ENCODE assay signal across 19 cellular contexts in genomic region chr1:204196068-204196795, GRCh38. TPM values are rescaled to one million over a fixed set of nuclear protein-coding genes. Genes with fewer than 3 reads are reported as not detected.
A peak's percentile ranks its signal among the peaks of the same experiment; 100 is the strongest.
DNase-seq lines count a peak whose midpoint lies in the region; ATAC-seq and TF ChIP-seq lines count a peak whose summit lies in the region.
"Had no signal": no experiment of that assay in that cellular context is flagged by ENCODE, and none has a peak within 500 bp of the region (broad histone marks: within the 10 kb centered on the region; RNA-seq: fewer than 3 reads in every experiment).

KISS1 (minus strand) TSS chr1:204196491; CDS start chr1:204192876, 3,615 bp downstream.

- H3K27me3 ChIP-seq in H9 (ENCODE audit: insufficient read depth, low read length), result no peaks in the 10 kb centered on the region
- H3K27me3 ChIP-seq in WERI-Rb-1 (ENCODE audit: insufficient read depth, low read depth, severe bottlenecking), result no peaks in the 10 kb centered on the region

- intact Hi-C loops in sciatic nerve (cut with DNase I), result no loop called here
- intact Hi-C loops in OCI-LY7 (cut with micrococcal nuclease; ENCODE audit: unreplicated experiment), result no loop called here

- no peak within 1 kb of the TSS for H3K9ac ChIP-seq in H9 (ENCODE audit: extremely low read depth, insufficient read length, low read length)

- no peak within 1 kb of the TSS for H2BK5ac ChIP-seq in H9 (ENCODE audit: insufficient read length, low read length)

- H3K4ac ChIP-seq in H9 (ENCODE audit: low read depth, low read length), result no peak within 1 kb of the TSS

- H3K4me3 ChIP-seq in WERI-Rb-1 (ENCODE audit: low read depth, low read length) (no peak within 1 kb of the TSS), OCI-LY7 (ENCODE audit: low read depth, low read length, poor library complexity, severe bottlenecking) (no peak within 1 kb of the TSS)
- H3K4me3 ChIP-seq: left lung, SK-N-MC had no signal

- no peak within 1 kb of the TSS for H4K91ac ChIP-seq in H9 (ENCODE audit: insufficient read length, low read depth, low read length)

- no peak within 1 kb of the TSS for H3K18ac ChIP-seq in H9 (ENCODE audit: insufficient read length, low read depth, low read length)

- no TSS peak for BruUV-seq in OCI-LY7 (replicated peaks; lab: Mats Ljungman, UMichigan)

- H2BK20ac ChIP-seq in H9 (ENCODE audit: low read depth, low read length, poor library complexity, severe bottlenecking), result no peak within 1 kb of the TSS

- H3K9me3 Mint-ChIP-seq in H9, result peaks cover 0 to 5% of the 10 kb centered on the region in 2 experiments; a peak in 1 of 5 replicates
- H3K9me3 Mint-ChIP-seq: activated naive CD8-positive, alpha-beta T cell treated with anti-CD3 and anti-CD28 coated beads, Interleukin-2, amount 50 U/mL, for 24 hours had no signal

- peaks cover 4 to 13% of the 10 kb centered on the region in 2 experiments; a peak in 3 of 4 replicates for H3K4me1 Mint-ChIP-seq in H9

- no peak within 1 kb of the TSS for H4K5ac ChIP-seq in H9 (ENCODE audit: insufficient read length, low read depth, low read length)

- H3K79me2 ChIP-seq in H9 (ENCODE audit: insufficient read depth, low read length) (no peaks in the 10 kb centered on the region), OCI-LY7 (ENCODE audit: insufficient read depth, low read depth, low read length) (no peaks in the 10 kb centered on the region)

- DNase-seq in H9 (no peak), WERI-Rb-1 (peak; percentile 79), left lobe of liver (ENCODE audit: low spot score) (no peak), sciatic nerve (ENCODE audit: low spot score) (peak; percentile 47), OCI-LY7 (ENCODE audit: low spot score) (no peak)
- DNase-seq in stimulated activated CD4-positive, alpha-beta T cell treated with anti-CD3 and anti-CD28 coated beads, Interleukin-2, amount 100 ng/mL, for 48 hours, result no peak
- DNase-seq: activated CD4-positive, alpha-beta T cell treated with anti-CD3 and anti-CD28 coated beads for 1 hour; activated naive CD8-positive, alpha-beta T cell treated with anti-CD3 and anti-CD28 coated beads, Interleukin-2, amount 50 U/mL, for 24 hours; Caco-2; left lung; NCI-H1436; NCI-H2171 treated with DMSO at 0.1 percent for 48 hours; NCI-H748 treated with DMSO at 0.1 percent for 48 hours; stimulated activated CD4-positive, alpha-beta T cell treated with anti-CD3 and anti-CD28 coated beads, Interleukin-15, amount 100 ng/mL, for 24 hours had no signal

- ATAC-seq in left lobe of liver (peak; percentile 54), sciatic nerve (no peak), GM21737 (IDR thresholded peaks at IDR 0.05; ENCODE audit: unreplicated experiment) (no peak)
- ATAC-seq: activated naive CD8-positive, alpha-beta T cell treated with anti-CD3 and anti-CD28 coated beads, Interleukin-2, amount 50 U/mL, for 24 hours; left lung had no signal

- POLR2A ChIA-PET in OCI-LY7 (lab: Charles Lee), result no interaction called here

- no peak within 1 kb of the TSS; the same call in 1 of the 2 replicates for H3K14ac ChIP-seq in H9 (ENCODE audit: insufficient read depth, low read length)

- H3K36me3 Mint-ChIP-seq in H9 (ENCODE audit: insufficient read depth in 1 of 3, low read depth in 3 of 3), result no peaks in the 10 kb centered on the region; a peak in 2 of 7 replicates

- peaks cover 36% of the 10 kb centered on the region for H3K27me3 Mint-ChIP-seq in H9 (ENCODE audit: low read depth)

- no peak within 1 kb of the TSS for H3K56ac ChIP-seq in H9 (ENCODE audit: insufficient read length, low read depth, low read length)

- no peak within 1 kb of the TSS for H3K4me2 ChIP-seq in H9 (ENCODE audit: insufficient read depth, insufficient read length, low read length)
- H3K4me2 ChIP-seq in OCI-LY7 (ENCODE audit: low read length), result no peak within 1 kb of the TSS

- no peak within 1 kb of the TSS for H3T11ph ChIP-seq in H9 (ENCODE audit: low read length)

- TF ChIP-seq CTCF in H9 (conservative IDR thresholded peaks at IDR 0.05), result no peak
- TF ChIP-seq CTCF in WERI-Rb-1 (IDR thresholded peaks at IDR 0.05; ENCODE audit: low read depth, low read length), result no peak
- no peak for TF ChIP-seq CTCF in OCI-LY7 (conservative IDR thresholded peaks at IDR 0.05; ENCODE audit: low read length)

- no peak within 1 kb of the TSS for H2BK12ac ChIP-seq in H9 (ENCODE audit: insufficient read length, low read depth, low read length)

- H3K27ac ChIP-seq in H9 (ENCODE audit: insufficient read length, low read depth, low read length) (no peak within 1 kb of the TSS), WERI-Rb-1 (peak within 1 kb of the TSS; percentile 0; the same call in 1 of the 2 replicates), OCI-LY7 (ENCODE audit: low read depth, low read length, poor library complexity, severe bottlenecking) (no peak within 1 kb of the TSS)
- H3K27ac ChIP-seq: left lung, neutrophil, SK-N-MC had no signal

- no peaks in the 10 kb centered on the region; the same call in 1 of the 2 replicates for H3K4me1 ChIP-seq in H9 (ENCODE audit: insufficient read depth, low read length)
- no peaks in the 10 kb centered on the region for H3K4me1 ChIP-seq in OCI-LY7 (ENCODE audit: insufficient read depth, low read length, poor library complexity, severe bottlenecking)
- H3K4me1 ChIP-seq: left lung had no signal

- no peak within 1 kb of the TSS for H2BK120ac ChIP-seq in H9 (ENCODE audit: low read depth, low read length, poor library complexity, severe bottlenecking)

- H2AK5ac ChIP-seq in H9 (ENCODE audit: insufficient read length, low read length), result no peak within 1 kb of the TSS

- H4K8ac ChIP-seq in H9 (replicated peaks; ENCODE audit: insufficient read length, low read depth, low read length), result peak within 1 kb of the TSS; percentile 70

- no peaks in the 10 kb centered on the region for H3K9me2 ChIP-seq in OCI-LY7 (ENCODE audit: insufficient read depth, low read length)

- no peaks in the 10 kb centered on the region for H3K36me3 ChIP-seq in WERI-Rb-1
- no peaks in the 10 kb centered on the region for H3K36me3 ChIP-seq in OCI-LY7 (ENCODE audit: insufficient read depth, low read length)
- H3K36me3 ChIP-seq: left lung, neutrophil had no signal

- no peak within 1 kb of the TSS for H2AFZ ChIP-seq in H9 (ENCODE audit: low read length)
- H2AFZ ChIP-seq in OCI-LY7 (ENCODE audit: low read length), result no peak within 1 kb of the TSS

- H3K27ac Mint-ChIP-seq in H9, result peak within 1 kb of the TSS in 2 of 3 experiments; percentile 28 to 68; a peak in 1 of 7 replicates
- H3K27ac Mint-ChIP-seq: activated naive CD8-positive, alpha-beta T cell treated with anti-CD3 and anti-CD28 coated beads, Interleukin-2, amount 50 U/mL, for 24 hours had no signal

- no peak within 1 kb of the TSS for H2BK15ac ChIP-seq in H9 (ENCODE audit: low read depth, low read length)

- H3K9me3 ChIP-seq in H9 (ENCODE audit: control insufficient read depth, low read depth, low read length), result no peaks in the 10 kb centered on the region
- H3K9me3 ChIP-seq in WERI-Rb-1 (ENCODE audit: severe bottlenecking), result no peaks in the 10 kb centered on the region
- no peaks in the 10 kb centered on the region for H3K9me3 ChIP-seq in OCI-LY7 (ENCODE audit: low read length)
- H3K9me3 ChIP-seq: Caco-2, left lung, neutrophil had no signal

- H3K79me1 ChIP-seq in H9 (ENCODE audit: insufficient read depth, low read depth, low read length, poor library complexity, severe bottlenecking), result no peaks in the 10 kb centered on the region

- CTCF ChIA-PET in OCI-LY7 (lab: Charles Lee; ENCODE audit: unreplicated experiment), result interaction anchor here (0.5 kb wide), 1 partner anchor 511 kb away, joined by 4 read pairs; no protein-coding TSS in a partner anchor

- no CpG with 5 or more reads among the region's 18 CpGs for WGBS in H9 (ENCODE audit: extremely low coverage, insufficient read length, low lambda C conversion rate)

- H4K20me1 ChIP-seq in H9 (ENCODE audit: control insufficient read depth, insufficient read depth, insufficient read length) (no peaks in the 10 kb centered on the region), OCI-LY7 (ENCODE audit: insufficient read depth, low read length) (no peaks in the 10 kb centered on the region)

- H3K23ac ChIP-seq in H9 (ENCODE audit: insufficient read length, low read depth, low read length), result peak within 1 kb of the TSS; percentile 8

- no peak within 1 kb of the TSS for H3K4me3 Mint-ChIP-seq in H9
- H3K4me3 Mint-ChIP-seq: activated naive CD8-positive, alpha-beta T cell treated with anti-CD3 and anti-CD28 coated beads, Interleukin-2, amount 50 U/mL, for 24 hours had no signal

- H3K23me2 ChIP-seq in H9 (ENCODE audit: insufficient read length, low read depth, low read length, poor library complexity, severe bottlenecking), result no peaks in the 10 kb centered on the region

RNA-seq across cellular contexts. Expression of gene KISS1, which starts in this region (rescaled TPM):
- total RNA-seq in H9 (2021) (0.59 and 0.68 TPM in 2 replicates), left lobe of liver (0.63 TPM), sciatic nerve (not detected), OCI-LY7 (2022) (not detected in 2 replicates)
- not detected in 2 replicates for total RNA-seq in OCI-LY7 (2014; rRNA removed; shearing (Covaris generic))
- total RNA-seq: mononuclear cell, renal cortical epithelial cell had no signal

Comparison
In these comparisons a context has a peak if more than half of its experiments do, and no peak if none do; other contexts are left out.
1. Peak in ATAC-seq in left lobe of liver; RNA of the gene not detected or under 1 TPM.
2. Peak in DNase-seq in sciatic nerve; RNA of the gene not detected or under 1 TPM.